ENCODE assay signal across 18 cellular contexts in the genomic region with DNA sequence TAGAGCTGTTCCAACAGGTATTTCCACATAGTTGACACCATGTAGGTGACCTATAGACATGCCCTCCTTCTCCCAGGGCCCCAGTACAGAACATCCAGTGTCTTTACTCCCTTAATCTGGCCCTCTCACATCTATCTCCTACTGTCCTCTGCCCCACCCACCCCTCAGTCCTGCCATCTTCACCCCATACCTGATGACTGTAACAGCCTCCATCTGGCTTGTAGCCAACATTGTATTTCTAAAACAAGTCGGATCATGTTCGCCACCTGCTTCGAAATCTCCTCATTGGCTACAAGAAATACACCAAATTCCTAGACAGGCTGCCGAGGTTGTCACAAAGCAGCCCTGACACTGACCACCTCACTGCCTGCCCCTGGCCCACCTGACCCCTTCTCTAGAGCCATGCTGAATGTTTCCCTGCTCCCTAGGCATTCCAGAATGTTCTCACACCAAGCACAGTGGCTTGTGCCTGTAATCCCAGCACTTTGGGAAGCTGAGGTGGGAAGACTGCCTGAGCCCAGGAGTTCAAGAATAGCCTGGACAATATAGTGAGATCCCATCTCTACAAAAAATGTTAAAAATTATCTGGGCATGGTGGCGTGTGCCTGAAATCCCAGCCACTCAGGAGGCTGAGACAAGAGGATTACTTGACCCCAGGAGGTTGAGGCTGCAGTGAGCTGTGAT. TPM values are rescaled to one million over a fixed set of nuclear protein-coding genes. Genes with fewer than 3 reads are reported as not detected.
DNase-seq lines count a peak whose midpoint lies in the region; ATAC-seq and TF ChIP-seq lines count a peak whose summit lies in the region.
"Had no signal": no experiment of that assay in that cellular context is flagged by ENCODE, and none has a peak within 500 bp of the region (broad histone marks: within the 10 kb centered on the region; RNA-seq: fewer than 3 reads in every experiment).

No MANE protein-coding gene starts in this region.

- H3K4me3 Mint-ChIP-seq in stimulated activated naive CD8-positive, alpha-beta T cell treated with anti-CD3 and anti-CD28 coated beads, Interleukin-15, Interleukin-2, amounts not matched to agents 100 ng/mL and 50 ng/mL, for 24 hours: no peak overlapping the region
- no peak overlapping the region for H3K4me3 Mint-ChIP-seq in central memory CD8-positive, alpha-beta T cell

- H3K9me3 Mint-ChIP-seq in stimulated activated naive CD8-positive, alpha-beta T cell treated with anti-CD3 and anti-CD28 coated beads, Interleukin-15, Interleukin-2, amounts not matched to agents 100 ng/mL and 50 ng/mL, for 24 hours: no peaks in the 10 kb centered on the region
- H3K9me3 Mint-ChIP-seq in central memory CD8-positive, alpha-beta T cell: no peaks in the 10 kb centered on the region

- peak overlapping the region; percentile 84 for H3K4me3 ChIP-seq in OCI-LY3 (ENCODE audit: low read length)
- H3K4me3 ChIP-seq: SJCRH30, thoracic aorta had no signal

- no peak for DNase-seq in stimulated activated naive CD8-positive, alpha-beta T cell treated with anti-CD3 and anti-CD28 coated beads, Interleukin-15, Interleukin-2, amounts not matched to agents 100 U/mL and 50 U/mL, for 24 hours
- no peak for DNase-seq in central memory CD8-positive, alpha-beta T cell (ENCODE audit: low spot score in 2 of 2)
- DNase-seq in DMS53 (lab: John Stamatoyannopoulos, UW) (no peak), H4 (ENCODE audit: low spot score) (no peak)
- DNase-seq: C1 segment of cervical spinal cord; EL; hypothalamus; kidney glomerular epithelial cell; midbrain; nucleus accumbens; right cardiac atrium; SJCRH30; stimulated activated CD4-positive, alpha-beta T cell treated with anti-CD3 and anti-CD28 coated beads, Interleukin-1b, Interleukin-23, amount 100 ng/mL, for 48 hours had no signal

- H3K27me3 ChIP-seq in OCI-LY3 (ENCODE audit: low read depth, low read length): no peaks in the 10 kb centered on the region
- H3K27me3 ChIP-seq: SJCRH30 had no signal

- H3K4me1 ChIP-seq in OCI-LY3 (ENCODE audit: low read length): peaks cover 89% of the 10 kb centered on the region
- H3K4me1 ChIP-seq: SJCRH30 had no signal

- ATAC-seq in stimulated activated naive CD8-positive, alpha-beta T cell treated with anti-CD3 and anti-CD28 coated beads, Interleukin-15, Interleukin-2, amounts not matched to agents 100 U/mL and 50 U/mL, for 24 hours: no peak
- ATAC-seq in central memory CD8-positive, alpha-beta T cell (replicated peaks; ENCODE audit: extremely low read depth, poor library complexity, severe bottlenecking): no peak
- no peak for ATAC-seq in GM18873 (IDR thresholded peaks at IDR 0.05; ENCODE audit: low FRiP score, unreplicated experiment)
- ATAC-seq: HCT116, right cardiac atrium had no signal

- no peaks in the 10 kb centered on the region for H3K9me3 ChIP-seq in OCI-LY3 (ENCODE audit: insufficient read depth, low read length)
- H3K9me3 ChIP-seq: SJCRH30, thoracic aorta had no signal

- peaks cover 46% of the 10 kb centered on the region for H4K20me1 ChIP-seq in OCI-LY3 (ENCODE audit: insufficient read depth, low read length)

- H3K36me3 ChIP-seq in OCI-LY3 (replicated peaks; ENCODE audit: low read depth, low read length): peaks cover 36% of the 10 kb centered on the region
- H3K36me3 ChIP-seq: SJCRH30, thoracic aorta had no signal

- H3K4me1 Mint-ChIP-seq in stimulated activated naive CD8-positive, alpha-beta T cell treated with anti-CD3 and anti-CD28 coated beads, Interleukin-15, Interleukin-2, amounts not matched to agents 100 ng/mL and 50 ng/mL, for 24 hours (ENCODE audit: low read depth): peaks cover 72% of the 10 kb centered on the region
- H3K4me1 Mint-ChIP-seq in central memory CD8-positive, alpha-beta T cell: peaks cover 64% of the 10 kb centered on the region

- peak overlapping the region; percentile 32 for H3K27ac Mint-ChIP-seq in stimulated activated naive CD8-positive, alpha-beta T cell treated with anti-CD3 and anti-CD28 coated beads, Interleukin-15, Interleukin-2, amounts not matched to agents 100 ng/mL and 50 ng/mL, for 24 hours
- H3K27ac Mint-ChIP-seq in central memory CD8-positive, alpha-beta T cell (ENCODE audit: low read depth): peak overlapping the region; percentile 100

- H3K9ac ChIP-seq in OCI-LY3 (ENCODE audit: low read length): no peak overlapping the region

- peaks cover 100% of the 10 kb centered on the region for H3K79me2 ChIP-seq in OCI-LY3 (ENCODE audit: low read length)

- peak overlapping the region; percentile 96 for H3K4me2 ChIP-seq in OCI-LY3 (ENCODE audit: low read length)

- peak overlapping the region; percentile 99; the same call in 1 of the 2 replicates for H3K27ac ChIP-seq in OCI-LY3 (ENCODE audit: low read length)
- H3K27ac ChIP-seq: SJCRH30, thoracic aorta had no signal

- no peaks in the 10 kb centered on the region for H3K27me3 Mint-ChIP-seq in stimulated activated naive CD8-positive, alpha-beta T cell treated with anti-CD3 and anti-CD28 coated beads, Interleukin-15, Interleukin-2, amounts not matched to agents 100 ng/mL and 50 ng/mL, for 24 hours
- H3K27me3 Mint-ChIP-seq in central memory CD8-positive, alpha-beta T cell: no peaks in the 10 kb centered on the region

- H2AFZ ChIP-seq in OCI-LY3 (ENCODE audit: low read depth, low read length): no peak overlapping the region

- peaks cover 9% of the 10 kb centered on the region for H3K36me3 Mint-ChIP-seq in stimulated activated naive CD8-positive, alpha-beta T cell treated with anti-CD3 and anti-CD28 coated beads, Interleukin-15, Interleukin-2, amounts not matched to agents 100 ng/mL and 50 ng/mL, for 24 hours (ENCODE audit: low read depth)
- H3K36me3 Mint-ChIP-seq in central memory CD8-positive, alpha-beta T cell (ENCODE audit: insufficient read depth): peaks cover 21% of the 10 kb centered on the region

- no peak for TF ChIP-seq CTCF in OCI-LY3 (IDR thresholded peaks at IDR 0.05; ENCODE audit: low read depth, low read length)

RNA-seq across cellular contexts. Expression of gene ZC3H12D, which starts 6.0 kb away (rescaled TPM):
- 0.10 and 0.17 TPM in 2 replicates for total RNA-seq in H4 (2014; rRNA removed; shearing (Covaris generic))
- total RNA-seq: SJCRH30 had no signal
